Comparison of ENCODE assay signal across 16 cellular contexts in the genomic region with DNA sequence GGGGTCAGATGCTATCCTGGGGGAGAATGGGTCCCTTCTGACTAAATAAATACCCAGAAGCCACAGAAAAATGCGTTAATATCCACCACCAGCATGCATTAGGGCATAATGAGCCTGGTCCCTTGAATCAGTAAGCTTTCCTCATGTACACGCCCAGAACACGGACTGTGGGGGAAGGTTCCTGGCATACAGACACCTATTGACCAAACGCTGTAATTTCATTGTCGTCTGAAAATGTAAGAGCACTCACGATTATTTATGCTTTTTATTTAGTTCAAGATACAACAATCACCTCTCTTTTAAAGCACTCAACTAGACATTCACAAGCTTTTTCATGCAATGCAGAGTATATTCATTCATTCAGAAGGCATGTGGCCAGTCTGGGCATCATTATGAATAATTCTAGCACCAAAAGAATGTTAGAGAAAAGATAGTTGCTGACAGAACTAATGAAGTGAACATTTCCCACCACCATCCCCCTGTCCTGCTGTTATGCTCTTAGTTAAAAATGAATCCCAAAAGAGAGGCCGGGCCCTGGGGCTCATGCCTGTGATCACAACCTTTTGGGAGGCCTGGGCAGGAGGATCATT.
DNase-seq lines count a peak whose midpoint lies in the region; ATAC-seq, FAIRE-seq and TF ChIP-seq lines count a peak whose summit lies in the region.
"Had no signal": no experiment of that assay in that cellular context is flagged by ENCODE, and none has a peak within 500 bp of the region (broad histone marks: within the 10 kb centered on the region; RNA-seq: fewer than 3 reads in every experiment).

No MANE protein-coding gene starts in this region.

- H3K18ac ChIP-seq in mesenchymal stem cell (ENCODE audit: low read depth in 1 of 2, low read length in 2 of 2) (no peak overlapping the region), trophoblast cell (ENCODE audit: low read length) (no peak overlapping the region)

- H2AK5ac ChIP-seq in mesenchymal stem cell (ENCODE audit: low read length, severe bottlenecking) (peak overlapping the region; percentile 35), trophoblast cell (ENCODE audit: low read length) (no peak overlapping the region)

- H2BK12ac ChIP-seq in mesenchymal stem cell (ENCODE audit: low read length in 2 of 2) (no peak overlapping the region), trophoblast cell (ENCODE audit: low read length) (no peak overlapping the region)

- H4K20me1 ChIP-seq in astrocyte (ENCODE audit: insufficient read depth, low read length), result peaks cover 58% of the 10 kb centered on the region

- peaks cover 30% of the 10 kb centered on the region for H3K4me1 Mint-ChIP-seq in astrocyte (ENCODE audit: low read depth, unreplicated experiment)

- H4K12ac ChIP-seq in trophoblast cell (ENCODE audit: low read depth, low read length), result no peak overlapping the region

- no peak overlapping the region for H2BK15ac ChIP-seq in mesenchymal stem cell (ENCODE audit: low read depth, poor library complexity, severe bottlenecking)

- no peak overlapping the region for H4K8ac ChIP-seq in mesenchymal stem cell (ENCODE audit: low read length)
- no peak overlapping the region for H4K8ac ChIP-seq in trophoblast cell (ENCODE audit: low read depth, low read length)

- peak; percentile 2 for DNase-seq in NCI-H2227 (lab: John Stamatoyannopoulos, UW; ENCODE audit: unreplicated experiment)
- DNase-seq in NCI-H2227 treated with DMSO at 0.1 percent for 48 hours (lab: John Stamatoyannopoulos, UW), result no peak
- DNase-seq in astrocyte (ENCODE audit: low read depth), result peak; percentile 46
- no peak for DNase-seq in mesenchymal stem cell
- no peak for DNase-seq in thoracic aorta (ENCODE audit: low spot score)
- no peak for DNase-seq in GOT3 (lab: John Stamatoyannopoulos, UW)
- DNase-seq in trophoblast cell, result no peak
- no peak for DNase-seq in RKO (ENCODE audit: low spot score)
- DNase-seq: dorsolateral prefrontal cortex; EL; hippocampal formation; NCI-H2081 treated with DMSO at 0.1 percent for 48 hours; NK-92 treated with Interleukin-12 subunit alpha and Interleukin-12 subunit beta, amount 100 ng/mL, for 24 hours; SHP77 treated with DMSO at 0.1 percent for 48 hours had no signal

- H3K36me3 Mint-ChIP-seq in astrocyte (ENCODE audit: low read depth, unreplicated experiment), result peaks cover 19% of the 10 kb centered on the region

- no peak overlapping the region for H2AFZ ChIP-seq in astrocyte (ENCODE audit: low read depth, low read length)
- H2AFZ ChIP-seq in mesenchymal stem cell (ENCODE audit: low read depth, low read length), result no peak overlapping the region
- no peak overlapping the region for H2AFZ ChIP-seq in trophoblast cell (ENCODE audit: insufficient read depth, low read length, poor library complexity)

- H3K27me3 Mint-ChIP-seq in astrocyte (ENCODE audit: low read depth, unreplicated experiment), result no peaks in the 10 kb centered on the region

- H3K27me3 ChIP-seq in astrocyte (ENCODE audit: insufficient read depth, low read length) (no peaks in the 10 kb centered on the region), mesenchymal stem cell (ENCODE audit: control insufficient read depth in 1 of 2, insufficient read depth in 1 of 2, low read length in 2 of 2) (no peaks in the 10 kb centered on the region), thoracic aorta (replicated peaks; ENCODE audit: insufficient read depth) (no peaks in the 10 kb centered on the region), trophoblast cell (ENCODE audit: insufficient read depth, low read length) (no peaks in the 10 kb centered on the region)

- TF ChIP-seq CTCF in astrocyte (IDR thresholded peaks at IDR 0.05; ENCODE audit: insufficient read depth, low read depth, low read length) (no peak), thoracic aorta (IDR thresholded peaks at IDR 0.05) (no peak)

- no peak overlapping the region for H3K4me3 Mint-ChIP-seq in astrocyte (ENCODE audit: unreplicated experiment)

- H2BK120ac ChIP-seq in mesenchymal stem cell (ENCODE audit: low read depth, low read length) (no peak overlapping the region), trophoblast cell (ENCODE audit: insufficient read depth, low read length, poor library complexity) (no peak overlapping the region)

- H3K27ac Mint-ChIP-seq in astrocyte (ENCODE audit: unreplicated experiment), result peak overlapping the region; percentile 83

- H3K79me1 ChIP-seq in mesenchymal stem cell (replicated peaks; ENCODE audit: low read length, poor library complexity, severe bottlenecking) (peaks cover 11% of the 10 kb centered on the region), trophoblast cell (ENCODE audit: low read length) (peaks cover 2% of the 10 kb centered on the region)

- WGBS in mesenchymal stem cell, result 94% methylated on average over 7 of the region's 7 CpGs
- no CpG with 5 or more reads among the region's 7 CpGs for WGBS in trophoblast cell (ENCODE audit: extremely low coverage, insufficient coverage, insufficient read length)

- H2BK5ac ChIP-seq in mesenchymal stem cell (ENCODE audit: low read depth, low read length, poor library complexity, severe bottlenecking) (no peak overlapping the region), trophoblast cell (ENCODE audit: low read depth, low read length, poor library complexity) (no peak overlapping the region)

- H3K14ac ChIP-seq in mesenchymal stem cell (ENCODE audit: low read length in 2 of 2), result no peak overlapping the region
- no peak overlapping the region for H3K14ac ChIP-seq in trophoblast cell (ENCODE audit: low read length)

- H3K4me2 ChIP-seq in astrocyte (ENCODE audit: low read length) (peak overlapping the region; percentile 8), mesenchymal stem cell (ENCODE audit: low read length, poor library complexity, severe bottlenecking) (no peak overlapping the region), trophoblast cell (ENCODE audit: low read length) (no peak overlapping the region)

- H4K91ac ChIP-seq in mesenchymal stem cell (ENCODE audit: low read length) (no peak overlapping the region), trophoblast cell (ENCODE audit: low read depth, low read length) (no peak overlapping the region)

- H3K9ac ChIP-seq in astrocyte (ENCODE audit: low read length) (peak overlapping the region; percentile 20), mesenchymal stem cell (ENCODE audit: low read length) (no peak overlapping the region), trophoblast cell (ENCODE audit: low read length) (no peak overlapping the region)

- peaks cover 28% of the 10 kb centered on the region for H3K4me1 ChIP-seq in astrocyte (ENCODE audit: insufficient read depth, low read length)
- H3K4me1 ChIP-seq in mesenchymal stem cell (ENCODE audit: control insufficient read depth, insufficient read depth, low read depth, low read length), result peaks cover 16% of the 10 kb centered on the region
- peaks cover 23 to 71% of the 10 kb centered on the region in 2 donors for H3K4me1 ChIP-seq in thoracic aorta (ENCODE audit: control insufficient read depth in 1 of 2, low read depth in 2 of 2)
- H3K4me1 ChIP-seq in trophoblast cell (ENCODE audit: control insufficient read depth in 1 of 2, insufficient read depth in 2 of 2, low read length in 2 of 2), result peaks cover 3 to 4% of the 10 kb centered on the region in 2 experiments

- H3K4me3 ChIP-seq in astrocyte (ENCODE audit: insufficient read depth, low read depth, low read length), result no peak overlapping the region
- H3K4me3 ChIP-seq in mesenchymal stem cell (ENCODE audit: insufficient read depth in 1 of 2, low read depth in 1 of 2, low read length in 2 of 2), result no peak overlapping the region
- no peak overlapping the region for H3K4me3 ChIP-seq in thoracic aorta
- no peak overlapping the region for H3K4me3 ChIP-seq in trophoblast cell (ENCODE audit: low read depth, low read length)
- H3K4me3 ChIP-seq: dorsolateral prefrontal cortex had no signal

- H3K27ac ChIP-seq in astrocyte (ENCODE audit: low read depth, low read length) (peak overlapping the region; percentile 88), mesenchymal stem cell (ENCODE audit: low read length, poor library complexity, severe bottlenecking) (peak overlapping the region; percentile 91), thoracic aorta (peak overlapping the region; percentile 49 to 71), trophoblast cell (ENCODE audit: low read depth, low read length) (no peak overlapping the region)

- no peaks in the 10 kb centered on the region for H3K9me3 ChIP-seq in astrocyte (ENCODE audit: insufficient read depth, low read depth, low read length)
- H3K9me3 ChIP-seq in mesenchymal stem cell (ENCODE audit: control insufficient read depth, low read length), result no peaks in the 10 kb centered on the region
- H3K9me3 ChIP-seq in thoracic aorta, result no peaks in the 10 kb centered on the region
- H3K9me3 ChIP-seq in trophoblast cell (ENCODE audit: insufficient read depth, low read depth, low read length), result no peaks in the 10 kb centered on the region

- peak; percentile 41 for FAIRE-seq in astrocyte (lab: Jason Lieb, UNC)
- FAIRE-seq: H1 had no signal

- no peak for ATAC-seq in thoracic aorta (ENCODE audit: insufficient number of reproducible peaks, low FRiP score, low read depth)
- ATAC-seq: left lobe of liver had no signal

- H3K23ac ChIP-seq in mesenchymal stem cell (ENCODE audit: low read length in 2 of 2), result no peak overlapping the region
- no peak overlapping the region for H3K23ac ChIP-seq in trophoblast cell (ENCODE audit: low read length)

- peaks cover 27% of the 10 kb centered on the region for H3K79me2 ChIP-seq in astrocyte (ENCODE audit: insufficient read depth, low read length)
- no peaks in the 10 kb centered on the region for H3K79me2 ChIP-seq in trophoblast cell (ENCODE audit: control insufficient read depth, insufficient read depth, low read length, poor library complexity)

- no peaks in the 10 kb centered on the region for H3K9me3 Mint-ChIP-seq in astrocyte (ENCODE audit: unreplicated experiment)

- peaks cover 5% of the 10 kb centered on the region for H3K36me3 ChIP-seq in astrocyte (ENCODE audit: insufficient read depth, low read length)
- peaks cover 36 to 62% of the 10 kb centered on the region in 2 experiments for H3K36me3 ChIP-seq in mesenchymal stem cell (ENCODE audit: control insufficient read depth in 1 of 2, insufficient read depth in 2 of 2, low read depth in 1 of 2, low read length in 2 of 2)
- H3K36me3 ChIP-seq in thoracic aorta, result peaks cover 32% of the 10 kb centered on the region
- H3K36me3 ChIP-seq in trophoblast cell (ENCODE audit: control insufficient read depth in 1 of 2, insufficient read depth in 2 of 2, low read length in 2 of 2), result peaks cover 10 to 15% of the 10 kb centered on the region in 2 experiments

- no peak overlapping the region for H3K4ac ChIP-seq in mesenchymal stem cell (ENCODE audit: low read depth in 1 of 2, low read length in 2 of 2)
- H3K4ac ChIP-seq in trophoblast cell (ENCODE audit: low read depth, low read length), result no peak overlapping the region

Comparison
In these comparisons a context has a peak if more than half of its experiments do, and no peak if none do; other contexts are left out.
1. DNase-seq: peak in NCI-H2227 (single experiment) and astrocyte (single experiment); none in NCI-H2227 treated with DMSO at 0.1 percent for 48 hours (single experiment), mesenchymal stem cell (single experiment), thoracic aorta (single experiment), GOT3 (single experiment), trophoblast cell (0 of 2) and RKO (single experiment).